ENCODE assay signal across 20 cellular contexts in genomic region chr9:133968966-133969617, GRCh38. TPM values are rescaled to one million over a fixed set of nuclear protein-coding genes. Genes with fewer than 3 reads are reported as not detected.
DNase-seq lines count a peak whose midpoint lies in the region; ATAC-seq and TF ChIP-seq lines count a peak whose summit lies in the region.
"Had no signal": no experiment of that assay in that cellular context is flagged by ENCODE, and none has a peak within 500 bp of the region (broad histone marks: within the 10 kb centered on the region; RNA-seq: fewer than 3 reads in every experiment).

No MANE protein-coding gene starts in this region.

- H2BK12ac ChIP-seq in H9 (ENCODE audit: insufficient read length, low read depth, low read length) (no peak overlapping the region), trophoblast cell (ENCODE audit: low read length) (no peak overlapping the region)

- no peak overlapping the region for H2BK5ac ChIP-seq in H9 (ENCODE audit: insufficient read length, low read length)
- no peak overlapping the region for H2BK5ac ChIP-seq in trophoblast cell (ENCODE audit: low read depth, low read length, poor library complexity)

- H4K20me1 ChIP-seq in H9 (ENCODE audit: control insufficient read depth, insufficient read depth, insufficient read length) = peaks cover 4% of the 10 kb centered on the region

- no peak for ATAC-seq in HG03095 (IDR thresholded peaks at IDR 0.05; ENCODE audit: unreplicated experiment)
- ATAC-seq in T-cell (replicated peaks in 1 of 4) = no peak
- ATAC-seq in GM21786 (IDR thresholded peaks at IDR 0.05; ENCODE audit: unreplicated experiment) = no peak
- ATAC-seq: esophagus mucosa, left colon, sciatic nerve had no signal

- CTCF ChIA-PET in T-cell (lab: Charles Lee) = no interaction called here

- H3K79me2 ChIP-seq in H9 (ENCODE audit: insufficient read depth, low read length) (peaks cover 20% of the 10 kb centered on the region; the same call in 1 of the 2 replicates), trophoblast cell (ENCODE audit: control insufficient read depth, insufficient read depth, low read length, poor library complexity) (peaks cover 56% of the 10 kb centered on the region)

- H2AK5ac ChIP-seq in H9 (ENCODE audit: insufficient read length, low read length) (no peak overlapping the region), trophoblast cell (ENCODE audit: low read length) (no peak overlapping the region)

- H3K18ac ChIP-seq in H9 (ENCODE audit: insufficient read length, low read depth, low read length) (no peak overlapping the region), trophoblast cell (ENCODE audit: low read length) (no peak overlapping the region)

- H3T11ph ChIP-seq in H9 (ENCODE audit: low read length) = no peak overlapping the region

- H3K56ac ChIP-seq in H9 (ENCODE audit: insufficient read length, low read depth, low read length) = no peak overlapping the region

- H4K91ac ChIP-seq in H9 (ENCODE audit: insufficient read length, low read depth, low read length) (no peak overlapping the region), trophoblast cell (ENCODE audit: low read depth, low read length) (no peak overlapping the region)

- H4K5ac ChIP-seq in H9 (ENCODE audit: insufficient read length, low read depth, low read length) = no peak overlapping the region

- peak overlapping the region; percentile 37; the same call in 1 of the 2 replicates for H3K14ac ChIP-seq in H9 (ENCODE audit: insufficient read depth, low read length)
- H3K14ac ChIP-seq in trophoblast cell (ENCODE audit: low read length) = no peak overlapping the region

- H2AFZ ChIP-seq in H9 (ENCODE audit: low read length) (no peak overlapping the region), trophoblast cell (ENCODE audit: insufficient read depth, low read length, poor library complexity) (no peak overlapping the region)

- H3K23ac ChIP-seq in H9 (ENCODE audit: insufficient read length, low read depth, low read length) (no peak overlapping the region), trophoblast cell (ENCODE audit: low read length) (no peak overlapping the region)

- H3K4me1 Mint-ChIP-seq in H9 (peaks cover 40 to 43% of the 10 kb centered on the region in 2 experiments), glutamatergic neuron (ENCODE audit: low read depth, unreplicated experiment) (peaks cover 39% of the 10 kb centered on the region), T-cell (peaks cover 0 to 11% (median 2%) of the 10 kb centered on the region in 3 donors)
- H3K4me1 Mint-ChIP-seq: activated CD4-positive, alpha-beta T cell treated with anti-CD3 and anti-CD28 coated beads, Interleukin-2, amount 10 ng/mL, durations not matched to agents 24 days and 14 days had no signal

- no peak overlapping the region for H3K9ac ChIP-seq in H9 (ENCODE audit: extremely low read depth, insufficient read length, low read length)
- H3K9ac ChIP-seq in trophoblast cell (ENCODE audit: low read length) = no peak overlapping the region

- no peaks in the 10 kb centered on the region for H3K23me2 ChIP-seq in H9 (ENCODE audit: insufficient read length, low read depth, low read length, poor library complexity, severe bottlenecking)

- H2BK15ac ChIP-seq in H9 (ENCODE audit: low read depth, low read length) = no peak overlapping the region

- H3K27me3 ChIP-seq in H9 (ENCODE audit: insufficient read depth, low read length) (no peaks in the 10 kb centered on the region), SJSA1 (replicated peaks) (no peaks in the 10 kb centered on the region), trophoblast cell (ENCODE audit: insufficient read depth, low read length) (no peaks in the 10 kb centered on the region)

- H3K9me3 ChIP-seq in H9 (ENCODE audit: control insufficient read depth, low read depth, low read length) (no peaks in the 10 kb centered on the region), SJSA1 (replicated peaks) (peaks cover 5% of the 10 kb centered on the region), trophoblast cell (ENCODE audit: insufficient read depth, low read depth, low read length) (peaks cover 3% of the 10 kb centered on the region)

- no peak overlapping the region for H4K12ac ChIP-seq in trophoblast cell (ENCODE audit: low read depth, low read length)

- H3K9me3 Mint-ChIP-seq in H9 (peaks cover 6 to 10% of the 10 kb centered on the region in 2 experiments; a peak in 4 of 5 replicates), glutamatergic neuron (ENCODE audit: unreplicated experiment) (peaks cover 28% of the 10 kb centered on the region), T-cell (peaks cover 6 to 10% (median 8%) of the 10 kb centered on the region in 3 donors)

- peak overlapping the region; percentile 62 to 75 (median 74); a peak in 3 of 7 replicates for H3K27ac Mint-ChIP-seq in H9
- H3K27ac Mint-ChIP-seq in glutamatergic neuron (ENCODE audit: unreplicated experiment) = peak overlapping the region; percentile 64
- H3K27ac Mint-ChIP-seq in T-cell = no peak overlapping the region
- H3K27ac Mint-ChIP-seq: activated CD4-positive, alpha-beta T cell treated with anti-CD3 and anti-CD28 coated beads, Interleukin-2, amount 10 ng/mL, durations not matched to agents 24 days and 14 days; stimulated activated naive CD8-positive, alpha-beta T cell treated with anti-CD3 and anti-CD28 coated beads, Interleukin-15, Interleukin-2, amounts not matched to agents 100 ng/mL and 50 ng/mL, for 24 hours; type B pancreatic cell had no signal

- no peak overlapping the region for H2BK120ac ChIP-seq in H9 (ENCODE audit: low read depth, low read length, poor library complexity, severe bottlenecking)
- no peak overlapping the region for H2BK120ac ChIP-seq in trophoblast cell (ENCODE audit: insufficient read depth, low read length, poor library complexity)

- DNase-seq in H9 (no peak), SJSA1 (ENCODE audit: low read depth in 1 of 2, low spot score in 2 of 2) (no peak), glutamatergic neuron (peak; percentile 19), trophoblast cell (peak in 1 of 2 donors; percentile 20), T-cell (no peak), T-helper 9 cell (no peak)
- DNase-seq: activated CD4-positive, alpha-beta T cell treated with anti-CD3 and anti-CD28 coated beads, Interleukin-2, amount 10 ng/mL, durations not matched to agents 24 days and 14 days; activated effector memory CD4-positive, alpha-beta T cell treated with Interleukin-2 at 50 U/mL for 16 hours; central memory CD4-positive, alpha-beta T cell; left colon; NCI-H345; nucleus accumbens; stimulated activated CD4-positive, alpha-beta T cell treated with anti-CD3 and anti-CD28 coated beads, Interleukin-2, amount 100 ng/mL, for 24 hours had no signal

- H3K27me3 Mint-ChIP-seq in H9 (ENCODE audit: low read depth) (no peaks in the 10 kb centered on the region), glutamatergic neuron (ENCODE audit: unreplicated experiment) (peaks cover 14% of the 10 kb centered on the region), T-cell (no peaks in the 10 kb centered on the region)
- H3K27me3 Mint-ChIP-seq: stimulated activated naive CD8-positive, alpha-beta T cell treated with anti-CD3 and anti-CD28 coated beads, Interleukin-15, Interleukin-2, amounts not matched to agents 100 ng/mL and 50 ng/mL, for 24 hours; type B pancreatic cell had no signal

- H3K4ac ChIP-seq in H9 (ENCODE audit: low read depth, low read length) = no peak overlapping the region
- peak overlapping the region; percentile 83 for H3K4ac ChIP-seq in trophoblast cell (ENCODE audit: low read depth, low read length)

- H3K4me3 Mint-ChIP-seq in H9 = no peak overlapping the region
- peak overlapping the region; percentile 67 for H3K4me3 Mint-ChIP-seq in glutamatergic neuron (ENCODE audit: unreplicated experiment)
- H3K4me3 Mint-ChIP-seq in T-cell = no peak overlapping the region
- H3K4me3 Mint-ChIP-seq: activated CD4-positive, alpha-beta T cell treated with anti-CD3 and anti-CD28 coated beads, Interleukin-2, amount 10 ng/mL, durations not matched to agents 24 days and 14 days; stimulated activated naive CD8-positive, alpha-beta T cell treated with anti-CD3 and anti-CD28 coated beads, Interleukin-15, Interleukin-2, amounts not matched to agents 100 ng/mL and 50 ng/mL, for 24 hours; type B pancreatic cell had no signal

- H3K4me2 ChIP-seq in H9 (ENCODE audit: insufficient read depth, insufficient read length, low read length) (no peak overlapping the region), trophoblast cell (ENCODE audit: low read length) (no peak overlapping the region)

- no peaks in the 10 kb centered on the region; the same call in 1 of the 2 replicates for H3K4me1 ChIP-seq in H9 (ENCODE audit: insufficient read depth, low read length)
- H3K4me1 ChIP-seq in SJSA1 (replicated peaks) = peaks cover 85% of the 10 kb centered on the region
- H3K4me1 ChIP-seq in trophoblast cell (ENCODE audit: control insufficient read depth in 1 of 2, insufficient read depth in 2 of 2, low read length in 2 of 2) = peaks cover 33 to 43% of the 10 kb centered on the region in 2 experiments

- H4K8ac ChIP-seq in H9 (replicated peaks; ENCODE audit: insufficient read length, low read depth, low read length) (no peak overlapping the region), trophoblast cell (ENCODE audit: low read depth, low read length) (no peak overlapping the region)

- H3K79me1 ChIP-seq in H9 (ENCODE audit: insufficient read depth, low read depth, low read length, poor library complexity, severe bottlenecking) (no peaks in the 10 kb centered on the region), trophoblast cell (ENCODE audit: low read length) (peaks cover 2% of the 10 kb centered on the region)

- H3K4me3 ChIP-seq in SJSA1 (no peak overlapping the region), trophoblast cell (ENCODE audit: low read depth, low read length) (no peak overlapping the region)
- H3K4me3 ChIP-seq: HAP-1 had no signal

- H3K36me3 ChIP-seq in SJSA1 (peaks cover 5% of the 10 kb centered on the region), trophoblast cell (ENCODE audit: control insufficient read depth in 1 of 2, insufficient read depth in 2 of 2, low read length in 2 of 2) (peaks cover 3 to 11% of the 10 kb centered on the region in 2 experiments)
- H3K36me3 ChIP-seq: HAP-1 had no signal

- H3K27ac ChIP-seq in H9 (ENCODE audit: insufficient read length, low read depth, low read length) (no peak overlapping the region), SJSA1 (peak overlapping the region; percentile 81), trophoblast cell (ENCODE audit: low read depth, low read length) (no peak overlapping the region)

- WGBS in H9 (ENCODE audit: extremely low coverage, insufficient read length, low lambda C conversion rate) = no CpG with 5 or more reads among the region's 22 CpGs
- no CpG with 5 or more reads among the region's 22 CpGs for WGBS in trophoblast cell (ENCODE audit: extremely low coverage, insufficient coverage, insufficient read length)

- POLR2A ChIA-PET in T-cell (lab: Charles Lee) = no interaction called here

- H3K36me3 Mint-ChIP-seq in H9 (ENCODE audit: insufficient read depth in 1 of 3, low read depth in 3 of 3) (peaks cover 0 to 8% (median 6%) of the 10 kb centered on the region in 3 experiments; a peak in 5 of 7 replicates), glutamatergic neuron (ENCODE audit: unreplicated experiment) (peaks cover 11% of the 10 kb centered on the region), T-cell (peaks cover 4% of the 10 kb centered on the region)

- no peak overlapping the region for H2BK20ac ChIP-seq in H9 (ENCODE audit: low read depth, low read length, poor library complexity, severe bottlenecking)

- no peak for TF ChIP-seq CTCF in H9 (conservative IDR thresholded peaks at IDR 0.05)
- no peak for TF ChIP-seq CTCF in glutamatergic neuron (IDR thresholded peaks at IDR 0.05; ENCODE audit: partially characterized antibody, unreplicated experiment)

RNA-seq across cellular contexts. Expression of gene VAV2, which starts 23.0 kb away (rescaled TPM):
- 58.7 and 58.9 TPM in 2 replicates for total RNA-seq in H9 (2021)
- 12.2 and 25.0 TPM in 2 replicates for total RNA-seq in SJSA1 (2014; rRNA removed; shearing (Covaris generic))
- 270 TPM for total RNA-seq in glutamatergic neuron (ENCODE audit: unreplicated experiment)
- polyA plus RNA-seq in trophoblast cell (2013) = 54.6 and 55.9 TPM in 2 replicates
- total RNA-seq in T-cell = 1 to 10 TPM; 1.2 to 7.5 (median 4.9) TPM

RNA-seq across cellular contexts. Expression of gene BRD3OS, which starts 56.2 kb away (rescaled TPM):
- 16.4 and 17.8 TPM in 2 replicates for total RNA-seq in H9 (2021)
- 4.0 and 9.2 TPM in 2 replicates for total RNA-seq in SJSA1 (2014; rRNA removed; shearing (Covaris generic))
- 31.6 TPM for total RNA-seq in glutamatergic neuron (ENCODE audit: unreplicated experiment)
- 7.4 and 8.4 TPM in 2 replicates for polyA plus RNA-seq in trophoblast cell (2013)
- total RNA-seq in T-cell = 10 to 100 TPM in 4 of 5 donors, 1 to 10 TPM in 1; 8.4 to 18.0 (median 16.5) TPM

Comparison
In these comparisons a context has a peak if more than half of its experiments do, and no peak if none do; other contexts are left out.
1. H3K27ac Mint-ChIP-seq: peak in H9 (3 of 3) and glutamatergic neuron (single experiment); none in T-cell (0 of 2).